8 cellular contexts compared by ENCODE assay signal in the genomic region with DNA sequence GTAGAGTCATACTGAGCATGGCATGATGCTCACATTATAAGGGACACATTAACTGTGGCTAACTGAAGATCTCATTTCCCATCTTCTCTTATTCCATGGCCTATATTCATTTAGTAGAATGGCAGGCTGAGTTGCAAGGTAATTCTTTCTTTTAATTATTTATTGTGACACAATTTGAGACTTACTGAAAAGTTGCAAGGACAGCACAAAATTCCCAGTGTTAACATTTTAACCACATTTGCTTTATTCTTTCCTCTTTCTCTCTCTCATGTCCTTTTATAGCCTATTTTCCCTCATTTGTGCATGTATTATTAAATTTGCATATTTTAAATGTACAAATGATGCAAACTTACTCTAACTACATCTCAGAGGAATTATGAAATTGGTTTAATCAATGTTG.
"Had no signal": no experiment of that assay in that cellular context is flagged by ENCODE, and none has a peak within 500 bp of the region (broad histone marks: within the 10 kb centered on the region; RNA-seq: fewer than 3 reads in every experiment).

No MANE protein-coding gene starts in this region.

- H3K9me3 Mint-ChIP-seq: GM23338, H9, IgD-negative memory B cell had no signal

- ATAC-seq: GM23338 had no signal

- H2AFZ ChIP-seq: GM23338 had no signal

- H3K27ac ChIP-seq: HL-60 had no signal

- H3K27me3 Mint-ChIP-seq: IgD-negative memory B cell had no signal

- FAIRE-seq: H1, H54 had no signal

- H3K27ac Mint-ChIP-seq: GM23338, H9, IgD-negative memory B cell had no signal

- H3K4me3 ChIP-seq: GM23338 had no signal

- H3K4me3 Mint-ChIP-seq: GM23338, H9, IgD-negative memory B cell had no signal

- H3K36me3 Mint-ChIP-seq: IgD-negative memory B cell had no signal

- H3K4me1 Mint-ChIP-seq: IgD-negative memory B cell had no signal

- DNase-seq: H9, HCEC 1CT, KG1 had no signal

- H3K4me2 ChIP-seq: GM23338 had no signal
